ENCODE assay signal across 8 cellular contexts in genomic region chr12:103841690-103842584, GRCh38. TPM values are rescaled to one million over a fixed set of nuclear protein-coding genes. Genes with fewer than 3 reads are reported as not detected.
DNase-seq lines count a peak whose midpoint lies in the region; ATAC-seq, FAIRE-seq and TF ChIP-seq lines count a peak whose summit lies in the region.

No MANE protein-coding gene starts in this region.

- peak overlapping the region; percentile 65; the same call in 1 of the 2 replicates for H2BK15ac ChIP-seq in H1 (ENCODE audit: low read length)

- TF ChIP-seq CTCF in H1 (IDR thresholded peaks at IDR 0.05; ENCODE audit: control extremely low read depth in 1 of 3, insufficient read depth in 1 of 3, low read depth in 1 of 3, low read length in 3 of 3) (no peak), mucosa of descending colon (IDR thresholded peaks at IDR 0.05) (no peak)

- H2AK5ac ChIP-seq in H1 (ENCODE audit: low read depth, low read length): no peak overlapping the region

- H4K5ac ChIP-seq in H1 (ENCODE audit: insufficient read length, low read depth, low read length): peak overlapping the region; percentile 74

- no peaks in the 10 kb centered on the region for H3K9me3 ChIP-seq in H1 (ENCODE audit: insufficient read depth in 2 of 2, low read depth in 1 of 2, low read length in 1 of 2)
- no peaks in the 10 kb centered on the region for H3K9me3 ChIP-seq in mucosa of descending colon

- peak overlapping the region; percentile 76 to 85 for H3K4me2 ChIP-seq in H1 (ENCODE audit: insufficient read depth in 1 of 2, low read depth in 2 of 2, low read length in 2 of 2)

- H2BK120ac ChIP-seq in H1 (replicated peaks; ENCODE audit: low read depth, low read length): no peak overlapping the region

- H3K36me3 Mint-ChIP-seq in activated CD4-positive, alpha-beta T cell treated with anti-CD3 and anti-CD28 coated beads, Interleukin-2, amount 10 ng/mL, durations not matched to agents 7 days and 5 days (ENCODE audit: low read depth): no peaks in the 10 kb centered on the region

- TF ChIP-seq POLR2A in H1 (IDR thresholded peaks at IDR 0.05; ENCODE audit: control extremely low read depth in 1 of 2, low read depth in 2 of 2, low read length in 2 of 2): no peak

- H3K9me3 Mint-ChIP-seq in activated CD4-positive, alpha-beta T cell treated with anti-CD3 and anti-CD28 coated beads, Interleukin-2, amount 10 ng/mL, durations not matched to agents 7 days and 5 days: no peaks in the 10 kb centered on the region
- no peaks in the 10 kb centered on the region for H3K9me3 Mint-ChIP-seq in stimulated activated naive CD8-positive, alpha-beta T cell treated with anti-CD3 and anti-CD28 coated beads, Interleukin-15, amount 100 ng/mL, for 72 hours

- intact Hi-C loops in mucosa of descending colon (cut with DNase I, micrococcal nuclease): no loop called here

- peak overlapping the region; percentile 74 for H3K4me3 Mint-ChIP-seq in activated CD4-positive, alpha-beta T cell treated with anti-CD3 and anti-CD28 coated beads, Interleukin-2, amount 10 ng/mL, durations not matched to agents 7 days and 5 days
- peak overlapping the region; percentile 92 to 98 for H3K4me3 Mint-ChIP-seq in stimulated activated naive CD8-positive, alpha-beta T cell treated with anti-CD3 and anti-CD28 coated beads, Interleukin-15, amount 100 ng/mL, for 72 hours

- H4K8ac ChIP-seq in H1 (ENCODE audit: extremely low read depth, insufficient read depth, low read length): no peak overlapping the region; the same call in 1 of the 2 replicates

- H3K27me3 Mint-ChIP-seq in activated CD4-positive, alpha-beta T cell treated with anti-CD3 and anti-CD28 coated beads, Interleukin-2, amount 10 ng/mL, durations not matched to agents 7 days and 5 days: peaks cover 18% of the 10 kb centered on the region
- no peaks in the 10 kb centered on the region for H3K27me3 Mint-ChIP-seq in stimulated activated naive CD8-positive, alpha-beta T cell treated with anti-CD3 and anti-CD28 coated beads, Interleukin-15, amount 100 ng/mL, for 72 hours

- peak overlapping the region; percentile 80; the same call in 1 of the 2 replicates for H2BK20ac ChIP-seq in H1 (ENCODE audit: low read length)

- H3K36me3 ChIP-seq in H1 (ENCODE audit: control insufficient read depth in 2 of 4, insufficient read depth in 4 of 4, low read length in 3 of 4) (no peaks in the 10 kb centered on the region), mucosa of descending colon (ENCODE audit: low read depth) (no peaks in the 10 kb centered on the region)

- TF ChIP-seq EP300 in H1 (IDR thresholded peaks at IDR 0.05; ENCODE audit: borderline replicate concordance in 1 of 2, low read depth in 2 of 2, low read length in 2 of 2): no peak

- no peak overlapping the region for H3K27ac Mint-ChIP-seq in activated CD4-positive, alpha-beta T cell treated with anti-CD3 and anti-CD28 coated beads, Interleukin-2, amount 10 ng/mL, durations not matched to agents 7 days and 5 days
- H3K27ac Mint-ChIP-seq in stimulated activated naive CD8-positive, alpha-beta T cell treated with anti-CD3 and anti-CD28 coated beads, Interleukin-15, amount 100 ng/mL, for 72 hours: peak overlapping the region in 1 of 2 donors; percentile 82

- H2BK5ac ChIP-seq in H1 (ENCODE audit: low read depth, low read length): peak overlapping the region; percentile 40; the same call in 1 of the 2 replicates

- H4K20me1 ChIP-seq in H1 (replicated peaks in 1 of 2; ENCODE audit: control insufficient read depth in 1 of 2, insufficient read depth in 2 of 2, low read length in 2 of 2): peaks cover 0 to 7% of the 10 kb centered on the region in 2 experiments

- peaks cover 6% of the 10 kb centered on the region for H3K79me1 ChIP-seq in H1 (ENCODE audit: low read depth, low read length)

- H3K9ac ChIP-seq in H1 (replicated peaks in 1 of 4; ENCODE audit: extremely low read depth in 1 of 4, low read depth in 3 of 4, low read length in 3 of 4): peak overlapping the region in 3 of 4 experiments; percentile 1 to 45 (median 42); a peak in 5 of 7 replicates

- DNase-seq in NCI-H524 (lab: John Stamatoyannopoulos, UW) (peak; percentile 40 to 85), H1 (ENCODE audit: low read depth in 1 of 2, low spot score in 2 of 2) (peak; percentile 7 to 85), mucosa of descending colon (peak; percentile 57 to 77 (median 70)), pons (ENCODE audit: low spot score) (no peak)
- peak; percentile 24 for DNase-seq in activated CD4-positive, alpha-beta T cell treated with anti-CD3 and anti-CD28 coated beads, Interleukin-2, amount 10 ng/mL, durations not matched to agents 7 days and 5 days
- peak; percentile 52 to 66 for DNase-seq in stimulated activated naive CD8-positive, alpha-beta T cell treated with anti-CD3 and anti-CD28 coated beads, Interleukin-15, amount 100 ng/mL, for 72 hours

- CTCF ChIA-PET in activated CD4-positive, alpha-beta T cell treated with anti-CD3 and anti-CD28 coated beads, Interleukin-2, amount 10 ng/mL, durations not matched to agents 7 days and 5 days (lab: Charles Lee): interaction anchor here (1.3 to 2.1 kb wide), 3 partner anchors 12 to 124 kb away, joined by 3 to 6 read pairs (median 3); partner anchors contain the start of gene TDG
- CTCF ChIA-PET in H1 (lab: Charles Lee; ENCODE audit: partially characterized antibody): interaction anchor here (0.6 to 2.4 kb wide), 10 partner anchors 9 to 1103 kb away, joined by 3 to 9 read pairs (median 4); no protein-coding TSS in a partner anchor

- peaks cover 0 to 6% (median 2%) of the 10 kb centered on the region in 4 experiments; a peak in 6 of 7 replicates for H3K27me3 ChIP-seq in H1 (replicated peaks in 1 of 4; ENCODE audit: control insufficient read depth in 3 of 4, extremely low read depth in 1 of 4, insufficient read depth in 3 of 4, low read length in 3 of 4)

- 38% methylated on average over 20 of the region's 20 CpGs; no CpG with 5 or more reads in 1 of the 2 experiments for WGBS in H1 (ENCODE audit: extremely low coverage in 1 of 2, insufficient coverage in 1 of 2, insufficient read length in 1 of 2, insufficient replicate concordance in 2 of 2, low coverage in 1 of 2, low lambda C conversion rate in 2 of 2, missing lambda C conversion rate in 1 of 2), 2 experiments

- peaks cover 18% of the 10 kb centered on the region for H3K4me1 Mint-ChIP-seq in activated CD4-positive, alpha-beta T cell treated with anti-CD3 and anti-CD28 coated beads, Interleukin-2, amount 10 ng/mL, durations not matched to agents 7 days and 5 days
- peaks cover 29% of the 10 kb centered on the region for H3K4me1 Mint-ChIP-seq in stimulated activated naive CD8-positive, alpha-beta T cell treated with anti-CD3 and anti-CD28 coated beads, Interleukin-15, amount 100 ng/mL, for 72 hours

- FAIRE-seq in G401.6 (lab: Jason Lieb, UNC): peak; percentile 19
- no peak for FAIRE-seq in H1 (lab: Jason Lieb, UNC)

- H3K23ac ChIP-seq in H1 (ENCODE audit: insufficient read length): no peak overlapping the region

- no peak overlapping the region for H3K14ac ChIP-seq in H1 (ENCODE audit: insufficient read length)

- POLR2A ChIA-PET in activated CD4-positive, alpha-beta T cell treated with anti-CD3 and anti-CD28 coated beads, Interleukin-2, amount 10 ng/mL, durations not matched to agents 7 days and 5 days (lab: Charles Lee): no interaction called here
- POLR2A ChIA-PET in H1 (lab: Charles Lee; ENCODE audit: partially characterized antibody): interaction anchor here (0.6 to 1.9 kb wide), 13 partner anchors 9 to 124 kb away, joined by 3 to 10 read pairs (median 4); partner anchors contain the start of genes HSP90B1 and TDG

- H3K4ac ChIP-seq in H1 (replicated peaks; ENCODE audit: insufficient read length, low read depth, low read length): no peak overlapping the region

- H2BK12ac ChIP-seq in H1 (ENCODE audit: low read depth, low read length): peak overlapping the region; percentile 75; the same call in 1 of the 2 replicates

- ATAC-seq in HG02678 (IDR thresholded peaks at IDR 0.05; ENCODE audit: unreplicated experiment) (peak; percentile 16), mucosa of descending colon (peak; percentile 9)
- peak; percentile 57 for ATAC-seq in stimulated activated naive CD8-positive, alpha-beta T cell treated with anti-CD3 and anti-CD28 coated beads, Interleukin-15, amount 100 ng/mL, for 72 hours

- no peak for TF ChIP-seq RAD21 in H1 (IDR thresholded peaks at IDR 0.05 in 1 of 2, conservative IDR thresholded peaks at IDR 0.05 in 1 of 2; ENCODE audit: low read depth in 2 of 2, low read length in 2 of 2)

- peak overlapping the region; percentile 93; the same call in 1 of the 2 replicates for H2AFZ ChIP-seq in H1 (ENCODE audit: low read length)

- H3K18ac ChIP-seq in H1 (ENCODE audit: extremely low read depth, low read length): peak overlapping the region; percentile 71

- peaks cover 11% of the 10 kb centered on the region; the same call in 1 of the 2 replicates for H3K23me2 ChIP-seq in H1 (ENCODE audit: low read depth, low read length)

- peaks cover 0 to 26% of the 10 kb centered on the region in 2 experiments for H3K79me2 ChIP-seq in H1 (ENCODE audit: control insufficient read depth in 1 of 2, insufficient read depth in 2 of 2, low read length in 2 of 2)

- H3K4me3 ChIP-seq in H1 (ENCODE audit: extremely low read depth in 1 of 4, insufficient read depth in 2 of 4, low read depth in 3 of 4, low read length in 4 of 4) (peak overlapping the region; percentile 60 to 86 (median 73)), mucosa of descending colon (peak overlapping the region; percentile 15)

- H3K56ac ChIP-seq in H1 (replicated peaks; ENCODE audit: insufficient read length, low read depth, low read length): no peak overlapping the region

- H4K91ac ChIP-seq in H1 (replicated peaks; ENCODE audit: insufficient read length, low read length): no peak overlapping the region

- H3K4me1 ChIP-seq in H1 (replicated peaks in 1 of 4; ENCODE audit: control insufficient read depth in 3 of 4, insufficient read depth in 4 of 4, low read length in 3 of 4) (0 out of 7 replicates have a peak, but pooled peaks cover 0 to 3% (median 0%) of the 10 kb centered on the region in 4 experiments), mucosa of descending colon (ENCODE audit: low read depth) (peaks cover 18% of the 10 kb centered on the region)

- H3K27ac ChIP-seq in H1 (ENCODE audit: low read depth, low read length): no peak overlapping the region

TF ChIP-seq in H1, 55 proteins besides CTCF, POLR2A, EP300 and RAD21 (continues in another document):
- TF ChIP-seq RFX5 (IDR thresholded peaks at IDR 0.05; ENCODE audit: borderline replicate concordance, low read depth, low read length): no peak

RNA-seq across cellular contexts. Expression of gene NT5DC3, which starts 0.9 kb away (rescaled TPM):
- total RNA-seq in activated CD4-positive, alpha-beta T cell treated with anti-CD3 and anti-CD28 coated beads, Interleukin-2, amount 10 ng/mL, durations not matched to agents 7 days and 5 days: 1 to 10 TPM; 3.5 to 4.3 TPM
- total RNA-seq in H1 (2021; fragmentation: NEBNext Ultra II Directional; extraction: Animal tissue kit (Norgen Biotek cat#: 25700)): 11.9 and 14.8 TPM in 2 replicates
- polyA plus RNA-seq in H1 (2011; rRNA removed): 4.1 and 5.4 TPM in 2 replicates
- polyA plus RNA-seq in H1 (2011; cell fraction: cytosol; rRNA removed): 4.9 TPM
- 5.4 TPM for polyA plus RNA-seq in H1 (2011; cell fraction: nucleus; rRNA removed)
- 5.2 to 8.3 TPM (median 6.4 TPM) in 4 replicates for polyA plus RNA-seq in H1 (2012, experiment 1 of 2)
- polyA plus RNA-seq in H1 (2012, experiment 2 of 2): 0.63 TPM
- polyA plus RNA-seq in H1 (2013, experiment 1 of 2): 4.5 TPM
- polyA plus RNA-seq in H1 (2013, experiment 2 of 2): 4.9 TPM
- polyA minus RNA-seq in H1 (2011; rRNA and poly(A)+ RNA removed): 8.4 and 9.0 TPM in 2 replicates
- 5.0 TPM for polyA minus RNA-seq in H1 (2011; cell fraction: cytosol; rRNA and poly(A)+ RNA removed)
- 9.2 TPM for polyA minus RNA-seq in H1 (2011; cell fraction: nucleus; rRNA and poly(A)+ RNA removed)
- total RNA-seq in mucosa of descending colon: 100 to 1,000 TPM in 1 of 3 donors, 10 to 100 TPM in 2; 13.7 to 283 (median 18.0) TPM
